12 cellular contexts compared by ENCODE assay signal in the genomic region with DNA sequence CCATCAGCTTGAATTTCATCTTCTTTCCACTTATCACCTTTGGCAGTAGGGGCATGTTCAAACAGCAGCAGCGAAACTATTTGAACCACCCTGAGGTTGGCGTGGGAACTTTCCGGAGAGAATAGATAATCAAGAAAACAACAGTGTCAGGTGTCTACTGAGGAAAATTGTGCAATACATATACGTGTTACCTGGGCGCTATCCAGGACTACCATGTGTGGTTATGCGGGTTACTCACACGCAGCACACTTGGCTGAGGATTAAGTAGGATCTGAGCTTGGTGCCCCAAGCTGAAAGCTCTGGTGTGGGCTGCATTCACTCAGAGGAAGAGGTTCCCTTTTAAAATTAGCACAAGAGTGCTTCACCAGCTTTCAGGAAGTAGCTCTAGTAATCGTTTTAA. TPM values are rescaled to one million over a fixed set of nuclear protein-coding genes. Genes with fewer than 3 reads are reported as not detected.
DNase-seq lines count a peak whose midpoint lies in the region; ATAC-seq and TF ChIP-seq lines count a peak whose summit lies in the region.
"Had no signal": no experiment of that assay in that cellular context is flagged by ENCODE, and none has a peak within 500 bp of the region (broad histone marks: within the 10 kb centered on the region; RNA-seq: fewer than 3 reads in every experiment).

No MANE protein-coding gene starts in this region.

- H3K27me3 ChIP-seq in OCI-LY1 (ENCODE audit: insufficient read depth, low read length) (no peaks in the 10 kb centered on the region), body of pancreas (no peaks in the 10 kb centered on the region)
- H3K27me3 ChIP-seq: adrenal gland had no signal

- H3K4me3 ChIP-seq in OCI-LY1 (ENCODE audit: low read depth, low read length, poor library complexity, severe bottlenecking), result no peak overlapping the region
- H3K4me3 ChIP-seq in body of pancreas, result no peak overlapping the region
- no peak overlapping the region for H3K4me3 ChIP-seq in retinal pigment epithelial cell (ENCODE audit: low read length)
- H3K4me3 ChIP-seq: adrenal gland had no signal

- 8 to 12% methylated on average over 8 of the region's 8 CpGs for WGBS in body of pancreas, 2 donors

- no peaks in the 10 kb centered on the region for H3K36me3 ChIP-seq in OCI-LY1 (ENCODE audit: insufficient read depth, low read length)
- no peaks in the 10 kb centered on the region for H3K36me3 ChIP-seq in body of pancreas (replicated peaks in 1 of 2; ENCODE audit: insufficient read depth in 1 of 2, low read depth in 2 of 2)
- H3K36me3 ChIP-seq: adrenal gland had no signal

- no peak for TF ChIP-seq CTCF in OCI-LY1 (IDR thresholded peaks at IDR 0.05; ENCODE audit: low read length)
- TF ChIP-seq CTCF in body of pancreas (IDR thresholded peaks at IDR 0.05), result peak in 1 of 7 experiments; percentile 2
- TF ChIP-seq CTCF in retinal pigment epithelial cell (conservative IDR thresholded peaks at IDR 0.05; ENCODE audit: low read depth, low read length), result no peak

- H3K9ac ChIP-seq in OCI-LY1 (ENCODE audit: low read length), result no peak overlapping the region

- no peaks in the 10 kb centered on the region for H4K20me1 ChIP-seq in OCI-LY1 (ENCODE audit: insufficient read depth, low read length)

- no peak overlapping the region for H2AFZ ChIP-seq in OCI-LY1 (ENCODE audit: low read length)

- H3K27ac ChIP-seq in OCI-LY1 (ENCODE audit: low read depth, low read length, poor library complexity, severe bottlenecking), result no peak overlapping the region
- H3K27ac ChIP-seq in body of pancreas, result peak overlapping the region in 2 of 4 donors; percentile 43 to 51
- H3K27ac ChIP-seq: adrenal gland had no signal

- DNase-seq in SIG-M5 treated with dmso at 0.1 percent for 504 hours (lab: John Stamatoyannopoulos, UW; ENCODE audit: unreplicated experiment) (peak; percentile 4), SIG-M5 (lab: John Stamatoyannopoulos, UW) (no peak), body of pancreas (peak; percentile 61 to 83 (median 74)), retinal pigment epithelial cell (ENCODE audit: low read depth) (peak; percentile 80)
- DNase-seq: adrenal gland; NCI-H524 treated with DMSO at 0.1 percent for 48 hours; stimulated activated naive CD4-positive, alpha-beta T cell treated with Interleukin-2 at 50 U/mL for 16 hours; T-helper 9 cell had no signal

- H3K79me2 ChIP-seq in OCI-LY1 (ENCODE audit: insufficient read depth, low read length), result no peaks in the 10 kb centered on the region

- no peaks in the 10 kb centered on the region for H3F3A ChIP-seq in OCI-LY1 (ENCODE audit: insufficient read depth, low read length)

- no peaks in the 10 kb centered on the region for H3K9me2 ChIP-seq in OCI-LY1 (ENCODE audit: low read depth, low read length)

- TF ChIP-seq POLR2A in body of pancreas (IDR thresholded peaks at IDR 0.05), result no peak

- intact Hi-C loops in body of pancreas (cut with DNase I), result no loop called here

- peak overlapping the region; percentile 31; the same call in 1 of the 2 replicates for H3K4me2 ChIP-seq in OCI-LY1 (ENCODE audit: low read length)

- ATAC-seq in body of pancreas (peak; percentile 92), HG02798 (IDR thresholded peaks at IDR 0.05; ENCODE audit: poor library complexity, unreplicated experiment) (no peak), HG02981 (IDR thresholded peaks at IDR 0.05; ENCODE audit: unreplicated experiment) (no peak), GM19463 (IDR thresholded peaks at IDR 0.05; ENCODE audit: unreplicated experiment) (no peak)

- H3K4me1 ChIP-seq in OCI-LY1 (ENCODE audit: insufficient read depth, low read length, severe bottlenecking) (peaks cover 12% of the 10 kb centered on the region), body of pancreas (no peaks in the 10 kb centered on the region)
- H3K4me1 ChIP-seq: adrenal gland had no signal

- H3K9me3 ChIP-seq in OCI-LY1 (ENCODE audit: low read length) (no peaks in the 10 kb centered on the region), body of pancreas (no peaks in the 10 kb centered on the region)
- H3K9me3 ChIP-seq: adrenal gland had no signal

RNA-seq across cellular contexts. Expression of gene ABI1, which starts 8.8 kb away (rescaled TPM):
- 10 to 100 TPM; 13.5 to 24.9 TPM for total RNA-seq in body of pancreas
